ENCODE assay signal across 1 cellular context in the genomic region with DNA sequence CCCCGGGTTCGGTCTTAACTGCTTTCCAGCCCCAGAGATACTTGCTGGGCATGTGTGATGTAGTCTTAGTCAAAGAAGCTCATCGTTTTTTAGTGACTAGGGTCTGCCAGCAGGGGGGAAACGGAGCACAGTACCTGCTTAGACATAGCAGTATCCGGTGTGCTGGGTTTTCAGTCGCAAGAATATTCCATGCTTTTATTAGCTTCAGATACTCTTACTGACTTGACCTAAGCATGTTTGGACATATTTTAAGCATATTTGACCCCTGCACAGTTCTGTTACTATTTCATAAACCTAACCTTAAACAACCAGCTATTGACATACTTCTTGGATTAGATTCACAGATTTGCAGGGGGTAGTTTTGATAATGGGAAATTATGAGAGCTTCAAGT.
TF ChIP-seq lines count a peak whose summit lies in the region.

No MANE protein-coding gene starts in this region.

TF ChIP-seq in K562, 482 proteins besides CTCF, POLR2A, EP300 and RAD21 (continued from another document):
- TF ChIP-seq, protein P1, sequence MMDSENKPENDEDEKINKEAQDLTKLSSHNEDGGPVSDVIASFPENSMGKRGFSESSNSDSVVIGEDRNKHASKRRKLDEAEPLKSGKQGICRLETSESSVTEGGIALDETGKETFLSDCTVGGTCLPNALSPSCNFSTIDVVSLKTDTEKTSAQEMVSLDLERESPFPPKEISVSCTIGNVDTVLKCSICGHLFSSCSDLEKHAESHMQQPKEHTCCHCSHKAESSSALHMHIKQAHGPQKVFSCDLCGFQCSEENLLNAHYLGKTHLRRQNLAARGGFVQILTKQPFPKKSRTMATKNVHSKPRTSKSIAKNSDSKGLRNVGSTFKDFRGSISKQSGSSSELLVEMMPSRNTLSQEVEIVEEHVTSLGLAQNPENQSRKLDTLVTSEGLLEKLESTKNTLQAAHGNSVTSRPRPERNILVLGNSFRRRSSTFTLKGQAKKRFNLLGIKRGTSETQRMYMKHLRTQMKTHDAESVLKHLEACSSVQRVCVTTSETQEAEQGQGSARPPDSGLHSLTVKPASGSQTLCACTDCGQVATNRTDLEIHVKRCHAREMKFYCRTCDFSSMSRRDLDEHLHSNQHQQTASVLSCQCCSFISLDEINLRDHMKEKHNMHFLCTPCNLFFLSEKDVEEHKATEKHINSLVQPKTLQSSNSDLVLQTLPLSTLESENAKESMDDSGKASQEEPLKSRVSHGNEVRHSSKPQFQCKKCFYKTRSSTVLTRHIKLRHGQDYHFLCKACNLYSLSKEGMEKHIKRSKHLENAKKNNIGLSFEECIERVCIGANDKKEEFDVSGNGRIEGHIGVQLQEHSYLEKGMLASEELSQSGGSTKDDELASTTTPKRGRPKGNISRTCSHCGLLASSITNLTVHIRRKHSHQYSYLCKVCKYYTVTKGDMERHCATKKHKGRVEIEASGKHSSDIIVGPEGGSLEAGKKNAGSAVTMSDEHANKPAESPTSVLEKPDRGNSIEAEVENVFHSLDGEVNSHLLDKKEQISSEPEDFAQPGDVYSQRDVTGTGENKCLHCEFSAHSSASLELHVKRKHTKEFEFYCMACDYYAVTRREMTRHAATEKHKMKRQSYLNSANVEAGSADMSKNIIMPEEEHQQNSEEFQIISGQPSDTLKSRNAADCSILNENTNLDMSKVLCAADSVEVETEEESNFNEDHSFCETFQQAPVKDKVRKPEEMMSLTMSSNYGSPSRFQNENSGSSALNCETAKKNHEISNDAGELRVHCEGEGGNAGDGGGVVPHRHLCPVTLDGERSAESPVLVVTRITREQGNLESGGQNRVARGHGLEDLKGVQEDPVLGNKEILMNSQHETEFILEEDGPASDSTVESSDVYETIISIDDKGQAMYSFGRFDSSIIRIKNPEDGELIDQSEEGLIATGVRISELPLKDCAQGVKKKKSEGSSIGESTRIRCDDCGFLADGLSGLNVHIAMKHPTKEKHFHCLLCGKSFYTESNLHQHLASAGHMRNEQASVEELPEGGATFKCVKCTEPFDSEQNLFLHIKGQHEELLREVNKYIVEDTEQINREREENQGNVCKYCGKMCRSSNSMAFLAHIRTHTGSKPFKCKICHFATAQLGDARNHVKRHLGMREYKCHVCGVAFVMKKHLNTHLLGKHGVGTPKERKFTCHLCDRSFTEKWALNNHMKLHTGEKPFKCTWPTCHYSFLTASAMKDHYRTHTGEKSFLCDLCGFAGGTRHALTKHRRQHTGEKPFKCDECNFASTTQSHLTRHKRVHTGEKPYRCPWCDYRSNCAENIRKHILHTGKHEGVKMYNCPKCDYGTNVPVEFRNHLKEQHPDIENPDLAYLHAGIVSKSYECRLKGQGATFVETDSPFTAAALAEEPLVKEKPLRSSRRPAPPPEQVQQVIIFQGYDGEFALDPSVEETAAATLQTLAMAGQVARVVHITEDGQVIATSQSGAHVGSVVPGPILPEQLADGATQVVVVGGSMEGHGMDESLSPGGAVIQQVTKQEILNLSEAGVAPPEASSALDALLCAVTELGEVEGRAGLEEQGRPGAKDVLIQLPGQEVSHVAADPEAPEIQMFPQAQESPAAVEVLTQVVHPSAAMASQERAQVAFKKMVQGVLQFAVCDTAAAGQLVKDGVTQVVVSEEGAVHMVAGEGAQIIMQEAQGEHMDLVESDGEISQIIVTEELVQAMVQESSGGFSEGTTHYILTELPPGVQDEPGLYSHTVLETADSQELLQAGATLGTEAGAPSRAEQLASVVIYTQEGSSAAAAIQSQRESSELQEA (IDR thresholded peaks at IDR 0.05; ENCODE audit: low read depth): no peak
- TF ChIP-seq KHSRP (IDR thresholded peaks at IDR 0.05): no peak
- TF ChIP-seq, protein P2, sequence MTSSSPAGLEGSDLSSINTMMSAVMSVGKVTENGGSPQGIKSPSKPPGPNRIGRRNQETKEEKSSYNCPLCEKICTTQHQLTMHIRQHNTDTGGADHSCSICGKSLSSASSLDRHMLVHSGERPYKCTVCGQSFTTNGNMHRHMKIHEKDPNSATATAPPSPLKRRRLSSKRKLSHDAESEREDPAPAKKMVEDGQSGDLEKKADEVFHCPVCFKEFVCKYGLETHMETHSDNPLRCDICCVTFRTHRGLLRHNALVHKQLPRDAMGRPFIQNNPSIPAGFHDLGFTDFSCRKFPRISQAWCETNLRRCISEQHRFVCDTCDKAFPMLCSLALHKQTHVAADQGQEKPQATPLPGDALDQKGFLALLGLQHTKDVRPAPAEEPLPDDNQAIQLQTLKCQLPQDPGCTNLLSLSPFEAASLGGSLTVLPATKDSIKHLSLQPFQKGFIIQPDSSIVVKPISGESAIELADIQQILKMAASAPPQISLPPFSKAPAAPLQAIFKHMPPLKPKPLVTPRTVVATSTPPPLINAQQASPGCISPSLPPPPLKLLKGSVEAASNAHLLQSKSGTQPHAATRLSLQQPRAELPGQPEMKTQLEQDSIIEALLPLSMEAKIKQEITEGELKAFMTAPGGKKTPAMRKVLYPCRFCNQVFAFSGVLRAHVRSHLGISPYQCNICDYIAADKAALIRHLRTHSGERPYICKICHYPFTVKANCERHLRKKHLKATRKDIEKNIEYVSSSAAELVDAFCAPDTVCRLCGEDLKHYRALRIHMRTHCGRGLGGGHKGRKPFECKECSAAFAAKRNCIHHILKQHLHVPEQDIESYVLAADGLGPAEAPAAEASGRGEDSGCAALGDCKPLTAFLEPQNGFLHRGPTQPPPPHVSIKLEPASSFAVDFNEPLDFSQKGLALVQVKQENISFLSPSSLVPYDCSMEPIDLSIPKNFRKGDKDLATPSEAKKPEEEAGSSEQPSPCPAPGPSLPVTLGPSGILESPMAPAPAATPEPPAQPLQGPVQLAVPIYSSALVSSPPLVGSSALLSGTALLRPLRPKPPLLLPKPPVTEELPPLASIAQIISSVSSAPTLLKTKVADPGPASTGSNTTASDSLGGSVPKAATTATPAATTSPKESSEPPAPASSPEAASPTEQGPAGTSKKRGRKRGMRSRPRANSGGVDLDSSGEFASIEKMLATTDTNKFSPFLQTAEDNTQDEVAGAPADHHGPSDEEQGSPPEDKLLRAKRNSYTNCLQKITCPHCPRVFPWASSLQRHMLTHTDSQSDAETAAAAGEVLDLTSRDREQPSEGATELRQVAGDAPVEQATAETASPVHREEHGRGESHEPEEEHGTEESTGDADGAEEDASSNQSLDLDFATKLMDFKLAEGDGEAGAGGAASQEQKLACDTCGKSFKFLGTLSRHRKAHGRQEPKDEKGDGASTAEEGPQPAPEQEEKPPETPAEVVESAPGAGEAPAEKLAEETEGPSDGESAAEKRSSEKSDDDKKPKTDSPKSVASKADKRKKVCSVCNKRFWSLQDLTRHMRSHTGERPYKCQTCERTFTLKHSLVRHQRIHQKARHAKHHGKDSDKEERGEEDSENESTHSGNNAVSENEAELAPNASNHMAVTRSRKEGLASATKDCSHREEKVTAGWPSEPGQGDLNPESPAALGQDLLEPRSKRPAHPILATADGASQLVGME (CRISPR knock-in tag; IDR thresholded peaks at IDR 0.05): no peak
- TF ChIP-seq, protein P3, sequence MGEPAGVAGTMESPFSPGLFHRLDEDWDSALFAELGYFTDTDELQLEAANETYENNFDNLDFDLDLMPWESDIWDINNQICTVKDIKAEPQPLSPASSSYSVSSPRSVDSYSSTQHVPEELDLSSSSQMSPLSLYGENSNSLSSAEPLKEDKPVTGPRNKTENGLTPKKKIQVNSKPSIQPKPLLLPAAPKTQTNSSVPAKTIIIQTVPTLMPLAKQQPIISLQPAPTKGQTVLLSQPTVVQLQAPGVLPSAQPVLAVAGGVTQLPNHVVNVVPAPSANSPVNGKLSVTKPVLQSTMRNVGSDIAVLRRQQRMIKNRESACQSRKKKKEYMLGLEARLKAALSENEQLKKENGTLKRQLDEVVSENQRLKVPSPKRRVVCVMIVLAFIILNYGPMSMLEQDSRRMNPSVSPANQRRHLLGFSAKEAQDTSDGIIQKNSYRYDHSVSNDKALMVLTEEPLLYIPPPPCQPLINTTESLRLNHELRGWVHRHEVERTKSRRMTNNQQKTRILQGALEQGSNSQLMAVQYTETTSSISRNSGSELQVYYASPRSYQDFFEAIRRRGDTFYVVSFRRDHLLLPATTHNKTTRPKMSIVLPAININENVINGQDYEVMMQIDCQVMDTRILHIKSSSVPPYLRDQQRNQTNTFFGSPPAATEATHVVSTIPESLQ (CRISPR knock-in tag; IDR thresholded peaks at IDR 0.05): 0 out of 2 replicates have a peak, but pooled peaks have one; percentile 51
- no peak for TF ChIP-seq ZNF696 (CRISPR knock-in tag; conservative IDR thresholded peaks at IDR 0.05)
- TF ChIP-seq BRD4 (IDR thresholded peaks at IDR 0.05): no peak
- TF ChIP-seq, protein P4, sequence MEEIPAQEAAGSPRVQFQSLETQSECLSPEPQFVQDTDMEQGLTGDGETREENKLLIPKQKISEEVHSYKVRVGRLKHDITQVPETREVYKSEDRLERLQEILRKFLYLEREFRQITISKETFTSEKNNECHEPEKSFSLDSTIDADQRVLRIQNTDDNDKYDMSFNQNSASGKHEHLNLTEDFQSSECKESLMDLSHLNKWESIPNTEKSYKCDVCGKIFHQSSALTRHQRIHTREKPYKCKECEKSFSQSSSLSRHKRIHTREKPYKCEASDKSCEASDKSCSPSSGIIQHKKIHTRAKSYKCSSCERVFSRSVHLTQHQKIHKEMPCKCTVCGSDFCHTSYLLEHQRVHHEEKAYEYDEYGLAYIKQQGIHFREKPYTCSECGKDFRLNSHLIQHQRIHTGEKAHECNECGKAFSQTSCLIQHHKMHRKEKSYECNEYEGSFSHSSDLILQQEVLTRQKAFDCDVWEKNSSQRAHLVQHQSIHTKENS (CRISPR knock-in tag; IDR thresholded peaks at IDR 0.05): no peak
